12 cellular contexts compared by ENCODE assay signal in genomic region chr14:52954346-52955214, GRCh38. TPM values are rescaled to one million over a fixed set of nuclear protein-coding genes. Genes with fewer than 3 reads are reported as not detected.
DNase-seq lines count a peak whose midpoint lies in the region; ATAC-seq and TF ChIP-seq lines count a peak whose summit lies in the region.
"Had no signal": no experiment of that assay in that cellular context is flagged by ENCODE, and none has a peak within 500 bp of the region (broad histone marks: within the 10 kb centered on the region; RNA-seq: fewer than 3 reads in every experiment).

No MANE protein-coding gene starts in this region.

- H3K27ac ChIP-seq in H9 (ENCODE audit: insufficient read length, low read depth, low read length) (no peak overlapping the region), gastroesophageal sphincter (peak overlapping the region; percentile 94 to 100 (median 98)), Karpas-422 (ENCODE audit: low read length) (no peak overlapping the region)

- H3K9ac ChIP-seq in H9 (ENCODE audit: extremely low read depth, insufficient read length, low read length), result no peak overlapping the region
- no peak overlapping the region for H3K9ac ChIP-seq in Karpas-422 (ENCODE audit: low read length)

- H4K5ac ChIP-seq in H9 (ENCODE audit: insufficient read length, low read depth, low read length), result no peak overlapping the region

- peaks cover 4% of the 10 kb centered on the region; the same call in 1 of the 2 replicates for H3K79me2 ChIP-seq in H9 (ENCODE audit: insufficient read depth, low read length)
- H3K79me2 ChIP-seq in Karpas-422 (ENCODE audit: low read length), result no peaks in the 10 kb centered on the region

- H3K9me3 ChIP-seq in H9 (ENCODE audit: control insufficient read depth, low read depth, low read length) (no peaks in the 10 kb centered on the region), gastroesophageal sphincter (no peaks in the 10 kb centered on the region), Karpas-422 (ENCODE audit: low read length) (no peaks in the 10 kb centered on the region)

- H3K4me3 Mint-ChIP-seq in H9, result no peak overlapping the region
- peak overlapping the region; percentile 5 for H3K4me3 Mint-ChIP-seq in activated naive CD8-positive, alpha-beta T cell treated with anti-CD3 and anti-CD28 coated beads, Interleukin-2, amount 50 U/mL, for 24 hours
- H3K4me3 Mint-ChIP-seq in stimulated activated effector memory CD8-positive, alpha-beta T cell treated with anti-CD3 and anti-CD28 coated beads, Interleukin-12 subunit alpha, Interleukin-12 subunit beta, amount 100 ng/mL, for 72 hours, result no peak overlapping the region
- H3K4me3 Mint-ChIP-seq: stimulated activated naive CD8-positive, alpha-beta T cell treated with anti-CD3 and anti-CD28 coated beads, Interleukin-15, Interleukin-2, amounts not matched to agents 100 ng/mL and 50 ng/mL, for 24 hours had no signal

- peaks cover 5% of the 10 kb centered on the region for H3K23me2 ChIP-seq in H9 (ENCODE audit: insufficient read length, low read depth, low read length, poor library complexity, severe bottlenecking)

- H2BK5ac ChIP-seq in H9 (ENCODE audit: insufficient read length, low read length), result no peak overlapping the region

- no peak overlapping the region for H3T11ph ChIP-seq in H9 (ENCODE audit: low read length)

- TF ChIP-seq EP300 in gastroesophageal sphincter (IDR thresholded peaks at IDR 0.05), result no peak

- no peaks in the 10 kb centered on the region for H3K27me3 ChIP-seq in H9 (ENCODE audit: insufficient read depth, low read length)
- H3K27me3 ChIP-seq in gastroesophageal sphincter, result no peaks in the 10 kb centered on the region
- H3K27me3 ChIP-seq in Karpas-422 (ENCODE audit: low read length), result no peaks in the 10 kb centered on the region

- H3K18ac ChIP-seq in H9 (ENCODE audit: insufficient read length, low read depth, low read length), result no peak overlapping the region

- peaks cover 30 to 32% of the 10 kb centered on the region in 2 experiments for H3K4me1 Mint-ChIP-seq in H9
- H3K4me1 Mint-ChIP-seq in activated naive CD8-positive, alpha-beta T cell treated with anti-CD3 and anti-CD28 coated beads, Interleukin-2, amount 50 U/mL, for 24 hours, result peaks cover 23% of the 10 kb centered on the region
- peaks cover 16% of the 10 kb centered on the region for H3K4me1 Mint-ChIP-seq in stimulated activated effector memory CD8-positive, alpha-beta T cell treated with anti-CD3 and anti-CD28 coated beads, Interleukin-12 subunit alpha, Interleukin-12 subunit beta, amount 100 ng/mL, for 72 hours

- peak; percentile 49 to 59 for TF ChIP-seq POLR2A in gastroesophageal sphincter (IDR thresholded peaks at IDR 0.05)

- H3K14ac ChIP-seq in H9 (ENCODE audit: insufficient read depth, low read length), result peak overlapping the region; percentile 8; the same call in 1 of the 2 replicates

- no peak overlapping the region for H4K91ac ChIP-seq in H9 (ENCODE audit: insufficient read length, low read depth, low read length)

- no peak for DNase-seq in H9
- no peak for DNase-seq in activated naive CD8-positive, alpha-beta T cell treated with anti-CD3 and anti-CD28 coated beads, Interleukin-2, amount 50 U/mL, for 24 hours
- DNase-seq in stimulated activated effector memory CD8-positive, alpha-beta T cell treated with anti-CD3 and anti-CD28 coated beads, Interleukin-12 subunit alpha, Interleukin-12 subunit beta, amount 100 ng/mL, for 72 hours (ENCODE audit: low spot score in 2 of 2), result no peak
- DNase-seq in Karpas-422, result no peak
- DNase-seq in activated gamma-delta T cell treated with Interleukin-2 at 50 U/mL for 16 hours, result no peak
- DNase-seq: activated CD8-positive, alpha-beta memory T cell treated with anti-CD3 and anti-CD28 coated beads, Interleukin-2, amount 50 U/mL, for 4 hours had no signal

- no peak overlapping the region for H3K56ac ChIP-seq in H9 (ENCODE audit: insufficient read length, low read depth, low read length)

- H3K27ac Mint-ChIP-seq in H9, result peak overlapping the region; percentile 12 to 91 (median 26); a peak in 4 of 7 replicates
- peak overlapping the region; percentile 55 for H3K27ac Mint-ChIP-seq in activated naive CD8-positive, alpha-beta T cell treated with anti-CD3 and anti-CD28 coated beads, Interleukin-2, amount 50 U/mL, for 24 hours
- no peak overlapping the region for H3K27ac Mint-ChIP-seq in stimulated activated effector memory CD8-positive, alpha-beta T cell treated with anti-CD3 and anti-CD28 coated beads, Interleukin-12 subunit alpha, Interleukin-12 subunit beta, amount 100 ng/mL, for 72 hours
- H3K27ac Mint-ChIP-seq: stimulated activated naive CD8-positive, alpha-beta T cell treated with anti-CD3 and anti-CD28 coated beads, Interleukin-15, Interleukin-2, amounts not matched to agents 100 ng/mL and 50 ng/mL, for 24 hours had no signal

- peaks cover 4 to 5% (median 5%) of the 10 kb centered on the region in 3 experiments; a peak in 5 of 7 replicates for H3K36me3 Mint-ChIP-seq in H9 (ENCODE audit: insufficient read depth in 1 of 3, low read depth in 3 of 3)
- H3K36me3 Mint-ChIP-seq in activated naive CD8-positive, alpha-beta T cell treated with anti-CD3 and anti-CD28 coated beads, Interleukin-2, amount 50 U/mL, for 24 hours (ENCODE audit: low read depth), result no peaks in the 10 kb centered on the region
- no peaks in the 10 kb centered on the region for H3K36me3 Mint-ChIP-seq in stimulated activated effector memory CD8-positive, alpha-beta T cell treated with anti-CD3 and anti-CD28 coated beads, Interleukin-12 subunit alpha, Interleukin-12 subunit beta, amount 100 ng/mL, for 72 hours

- H3K4me2 ChIP-seq in H9 (ENCODE audit: insufficient read depth, insufficient read length, low read length) (no peak overlapping the region), Karpas-422 (ENCODE audit: low read depth, low read length, poor library complexity, severe bottlenecking) (no peak overlapping the region)

- 100% methylated on average over 1 of the region's 6 CpGs for WGBS in H9 (ENCODE audit: extremely low coverage, insufficient read length, low lambda C conversion rate)
- 29 to 50% methylated on average over 5 to 6 of the region's 6 CpGs for WGBS in gastroesophageal sphincter (ENCODE audit: low coverage in 1 of 2), 2 donors

- TF ChIP-seq CTCF in H9 (conservative IDR thresholded peaks at IDR 0.05) (no peak), gastroesophageal sphincter (IDR thresholded peaks at IDR 0.05) (peak in 2 of 4 experiments; percentile 61 to 65)

- H4K20me1 ChIP-seq in H9 (ENCODE audit: control insufficient read depth, insufficient read depth, insufficient read length), result no peaks in the 10 kb centered on the region
- no peaks in the 10 kb centered on the region for H4K20me1 ChIP-seq in Karpas-422 (ENCODE audit: insufficient read depth, low read depth, low read length)

- no peak overlapping the region for H2BK120ac ChIP-seq in H9 (ENCODE audit: low read depth, low read length, poor library complexity, severe bottlenecking)

- H2AFZ ChIP-seq in H9 (ENCODE audit: low read length) (no peak overlapping the region), Karpas-422 (ENCODE audit: low read length) (no peak overlapping the region)

- H3K27me3 Mint-ChIP-seq in H9 (ENCODE audit: low read depth), result no peaks in the 10 kb centered on the region; the same call in 1 of the 2 replicates
- H3K27me3 Mint-ChIP-seq in activated naive CD8-positive, alpha-beta T cell treated with anti-CD3 and anti-CD28 coated beads, Interleukin-2, amount 50 U/mL, for 24 hours, result peaks cover 28% of the 10 kb centered on the region

- no peak overlapping the region for H2AK5ac ChIP-seq in H9 (ENCODE audit: insufficient read length, low read length)

- H3K4me3 ChIP-seq in gastroesophageal sphincter (peak overlapping the region; percentile 44 to 51), Karpas-422 (ENCODE audit: low read length) (no peak overlapping the region)

- H3K4ac ChIP-seq in H9 (ENCODE audit: low read depth, low read length), result no peak overlapping the region; the same call in 1 of the 2 replicates

- no peaks in the 10 kb centered on the region for H3K79me1 ChIP-seq in H9 (ENCODE audit: insufficient read depth, low read depth, low read length, poor library complexity, severe bottlenecking)

- no peak overlapping the region for H2BK12ac ChIP-seq in H9 (ENCODE audit: insufficient read length, low read depth, low read length)

- no peak overlapping the region for H4K8ac ChIP-seq in H9 (replicated peaks; ENCODE audit: insufficient read length, low read depth, low read length)

- no peak overlapping the region for H2BK15ac ChIP-seq in H9 (ENCODE audit: low read depth, low read length)

- H3K4me1 ChIP-seq in H9 (ENCODE audit: insufficient read depth, low read length), result 0 out of 2 replicates have a peak, but pooled peaks cover 5% of the 10 kb centered on the region
- peaks cover 0 to 28% (median 9%) of the 10 kb centered on the region in 3 donors for H3K4me1 ChIP-seq in gastroesophageal sphincter
- H3K4me1 ChIP-seq in Karpas-422 (ENCODE audit: low read length), result no peaks in the 10 kb centered on the region

- no peak overlapping the region for H3K23ac ChIP-seq in H9 (ENCODE audit: insufficient read length, low read depth, low read length)

- H3K9me3 Mint-ChIP-seq in H9, result peaks cover 4 to 6% of the 10 kb centered on the region in 2 experiments; a peak in 4 of 5 replicates
- H3K9me3 Mint-ChIP-seq in activated naive CD8-positive, alpha-beta T cell treated with anti-CD3 and anti-CD28 coated beads, Interleukin-2, amount 50 U/mL, for 24 hours, result no peaks in the 10 kb centered on the region
- no peaks in the 10 kb centered on the region for H3K9me3 Mint-ChIP-seq in stimulated activated effector memory CD8-positive, alpha-beta T cell treated with anti-CD3 and anti-CD28 coated beads, Interleukin-12 subunit alpha, Interleukin-12 subunit beta, amount 100 ng/mL, for 72 hours
- H3K9me3 Mint-ChIP-seq: stimulated activated naive CD8-positive, alpha-beta T cell treated with anti-CD3 and anti-CD28 coated beads, Interleukin-15, Interleukin-2, amounts not matched to agents 100 ng/mL and 50 ng/mL, for 24 hours had no signal

- H2BK20ac ChIP-seq in H9 (ENCODE audit: low read depth, low read length, poor library complexity, severe bottlenecking), result no peak overlapping the region

- H3K36me3 ChIP-seq in gastroesophageal sphincter (no peaks in the 10 kb centered on the region), Karpas-422 (ENCODE audit: insufficient read depth, low read length) (no peaks in the 10 kb centered on the region)

- H3K9me2 ChIP-seq in Karpas-422 (replicated peaks; ENCODE audit: insufficient read depth, low read length), result no peaks in the 10 kb centered on the region

- ATAC-seq in activated naive CD8-positive, alpha-beta T cell treated with anti-CD3 and anti-CD28 coated beads, Interleukin-2, amount 50 U/mL, for 24 hours, result peak; percentile 30
- peak; percentile 31 for ATAC-seq in gastroesophageal sphincter
- peak; percentile 42 for ATAC-seq in stimulated activated effector memory CD8-positive, alpha-beta T cell treated with anti-CD3 and anti-CD28 coated beads, Interleukin-12 subunit alpha, Interleukin-12 subunit beta, amount 100 ng/mL, for 72 hours
- ATAC-seq in GM21576 (IDR thresholded peaks at IDR 0.05; ENCODE audit: unreplicated experiment), result no peak
- ATAC-seq in HG03457 (IDR thresholded peaks at IDR 0.05; ENCODE audit: unreplicated experiment), result no peak
- ATAC-seq: HCT116, Right ventricle myocardium inferior had no signal

RNA-seq across cellular contexts. Expression of gene FERMT2, which starts 3.7 kb away (rescaled TPM):
- total RNA-seq in H9 (2021) (128 and 136 TPM in 2 replicates), gastroesophageal sphincter (100 to 1,000 TPM; 364 to 398 (median 388) TPM)
- total RNA-seq in Karpas-422 (2014; rRNA removed; shearing (Covaris generic); ENCODE audit: low replicate concordance), result 0.07 and 0.34 TPM in 2 replicates

Comparison
In these comparisons a context has a peak if more than half of its experiments do, and no peak if none do; other contexts are left out.
1. H3K27ac ChIP-seq: peak in gastroesophageal sphincter (4 of 4); none in H9 (single experiment) and Karpas-422 (single experiment).
2. ATAC-seq: peak in activated naive CD8-positive, alpha-beta T cell treated with anti-CD3 and anti-CD28 coated beads, Interleukin-2, amount 50 U/mL, for 24 hours (single experiment), gastroesophageal sphincter (single experiment) and stimulated activated effector memory CD8-positive, alpha-beta T cell treated with anti-CD3 and anti-CD28 coated beads, Interleukin-12 subunit alpha, Interleukin-12 subunit beta, amount 100 ng/mL, for 72 hours (single experiment); none in GM21576 (single experiment) and HG03457 (single experiment).
3. RNA of gene FERMT2, which starts 3.7 kb away (total RNA-seq): 364 to 398 TPM in gastroesophageal sphincter and 128 to 136 TPM in H9; 0.07 to 0.34 TPM in Karpas-422; every median in the first group is over 10 times any median in the second.